In genomic region chr12:57592551-57593165, GRCh38 we compare ENCODE assay signal across 14 cellular contexts. TPM values are rescaled to one million over a fixed set of nuclear protein-coding genes. Genes with fewer than 3 reads are reported as not detected.
A peak's percentile ranks its signal among the peaks of the same experiment; 100 is the strongest.
DNase-seq lines count a peak whose midpoint lies in the region; ATAC-seq and TF ChIP-seq lines count a peak whose summit lies in the region.
"Had no signal": no experiment of that assay in that cellular context is flagged by ENCODE, and none has a peak within 500 bp of the region (broad histone marks: within the 10 kb centered on the region; RNA-seq: fewer than 3 reads in every experiment).

No MANE protein-coding gene starts in this region.

- H3K4me1 ChIP-seq in foreskin keratinocyte (peaks cover 8% of the 10 kb centered on the region), prostate gland (replicated peaks) (peaks cover 12% of the 10 kb centered on the region)
- H3K4me1 ChIP-seq: colonic mucosa had no signal

- TF ChIP-seq POLR2A in prostate gland (IDR thresholded peaks at IDR 0.05): no peak

- H3K27ac ChIP-seq in SU-DHL-6 (ENCODE audit: low read depth, low read length) (no peak overlapping the region), foreskin keratinocyte (no peak overlapping the region), temporal lobe (ENCODE audit: low read depth, low read length) (peak overlapping the region; percentile 77), prostate gland (no peak overlapping the region)
- H3K27ac ChIP-seq: colonic mucosa had no signal

- H3K36me3 Mint-ChIP-seq in activated naive CD4-positive, alpha-beta T cell treated with anti-CD3 and anti-CD28 coated beads, Interleukin-2, amount 10 ng/mL, durations not matched to agents 7 days and 5 days: peaks cover 23% of the 10 kb centered on the region
- H3K36me3 Mint-ChIP-seq in activated naive CD4-positive, alpha-beta T cell treated with anti-CD3 and anti-CD28 coated beads, Interleukin-2, amount 50 U/mL, for 72 hours: peaks cover 0 to 11% of the 10 kb centered on the region in 2 donors

- no peaks in the 10 kb centered on the region for H3K27me3 Mint-ChIP-seq in activated naive CD4-positive, alpha-beta T cell treated with anti-CD3 and anti-CD28 coated beads, Interleukin-2, amount 10 ng/mL, durations not matched to agents 7 days and 5 days

- peak overlapping the region; percentile 83 for H3K4me3 Mint-ChIP-seq in activated naive CD4-positive, alpha-beta T cell treated with anti-CD3 and anti-CD28 coated beads, Interleukin-2, amount 10 ng/mL, durations not matched to agents 7 days and 5 days

- no peaks in the 10 kb centered on the region for H4K20me1 ChIP-seq in SU-DHL-6 (ENCODE audit: low read depth, low read length)

- CTCF ChIA-PET in activated naive CD4-positive, alpha-beta T cell treated with anti-CD3 and anti-CD28 coated beads, Interleukin-2, amount 10 ng/mL, durations not matched to agents 7 days and 5 days (lab: Charles Lee): interaction anchor here (0.9 to 4.8 kb wide), 7 partner anchors 10 to 134 kb away, joined by 3 to 26 read pairs (median 5); partner anchors contain the start of genes B4GALNT1 and GLI1

- H2AFZ ChIP-seq in SU-DHL-6 (ENCODE audit: low read depth, low read length, severe bottlenecking): no peak overlapping the region

- intact Hi-C loops in prostate gland (cut with DNase I): no loop called here

- peaks cover 17% of the 10 kb centered on the region for H3K79me2 ChIP-seq in SU-DHL-6 (ENCODE audit: insufficient read depth, low read length)

- WGBS in prostate gland: 73% methylated on average over 2 of the region's 2 CpGs

- H3K9me2 ChIP-seq in SU-DHL-6 (replicated peaks; ENCODE audit: insufficient read depth, low read length): no peaks in the 10 kb centered on the region

- H3K4me3 ChIP-seq in SU-DHL-6 (ENCODE audit: insufficient read depth, low read length, poor library complexity, severe bottlenecking): no peak overlapping the region
- H3K4me3 ChIP-seq in prostate gland: no peak overlapping the region

- H3K9ac ChIP-seq in SU-DHL-6 (ENCODE audit: low read length): no peak overlapping the region; the same call in 1 of the 2 replicates

- no peaks in the 10 kb centered on the region for H3F3A ChIP-seq in SU-DHL-6 (ENCODE audit: insufficient read depth)

- H3K27me3 ChIP-seq in SU-DHL-6 (ENCODE audit: low read length): no peaks in the 10 kb centered on the region
- H3K27me3 ChIP-seq in foreskin keratinocyte: peaks cover 7% of the 10 kb centered on the region
- H3K27me3 ChIP-seq in prostate gland (replicated peaks; ENCODE audit: insufficient read depth): no peaks in the 10 kb centered on the region
- H3K27me3 ChIP-seq: colonic mucosa had no signal

- DNase-seq in activated naive CD4-positive, alpha-beta T cell treated with anti-CD3 and anti-CD28 coated beads, Interleukin-2, amount 10 ng/mL, durations not matched to agents 7 days and 5 days: no peak
- no peak for DNase-seq in activated naive CD4-positive, alpha-beta T cell treated with anti-CD3 and anti-CD28 coated beads, Interleukin-2, amount 50 U/mL, for 72 hours (ENCODE audit: low spot score in 2 of 2)
- DNase-seq in foreskin keratinocyte (peak; percentile 51 to 82), prostate gland (ENCODE audit: low spot score) (no peak)
- DNase-seq: activated CD8-positive, alpha-beta memory T cell treated with anti-CD3 and anti-CD28 coated beads for 24 hours; C1 segment of cervical spinal cord; colonic mucosa; heart right ventricle; NCI-H1092 treated with DMSO at 0.1 percent for 48 hours had no signal

- H3K9me3 Mint-ChIP-seq in activated naive CD4-positive, alpha-beta T cell treated with anti-CD3 and anti-CD28 coated beads, Interleukin-2, amount 10 ng/mL, durations not matched to agents 7 days and 5 days: no peaks in the 10 kb centered on the region
- H3K9me3 Mint-ChIP-seq in activated naive CD4-positive, alpha-beta T cell treated with anti-CD3 and anti-CD28 coated beads, Interleukin-2, amount 50 U/mL, for 72 hours: no peaks in the 10 kb centered on the region

- no peaks in the 10 kb centered on the region; the same call in 1 of the 2 replicates for H3K36me3 ChIP-seq in SU-DHL-6 (ENCODE audit: low read length)
- no peaks in the 10 kb centered on the region for H3K36me3 ChIP-seq in prostate gland
- H3K36me3 ChIP-seq: colonic mucosa had no signal

- TF ChIP-seq CTCF in SU-DHL-6 (IDR thresholded peaks at IDR 0.05; ENCODE audit: insufficient read depth, low read length, poor library complexity, severe bottlenecking) (no peak), foreskin keratinocyte (conservative IDR thresholded peaks at IDR 0.05) (no peak), prostate gland (IDR thresholded peaks at IDR 0.05) (no peak)

- no peaks in the 10 kb centered on the region for H3K9me3 ChIP-seq in SU-DHL-6 (ENCODE audit: insufficient read depth, low read length)
- no peaks in the 10 kb centered on the region for H3K9me3 ChIP-seq in prostate gland
- H3K9me3 ChIP-seq: colonic mucosa, heart right ventricle had no signal

- H3K4me2 ChIP-seq in SU-DHL-6 (ENCODE audit: low read depth, low read length, poor library complexity, severe bottlenecking): peak overlapping the region; percentile 97

- ATAC-seq in activated naive CD4-positive, alpha-beta T cell treated with anti-CD3 and anti-CD28 coated beads, Interleukin-2, amount 50 U/mL, for 72 hours: no peak
- ATAC-seq in foreskin keratinocyte (peak; percentile 54), GM21786 (IDR thresholded peaks at IDR 0.05; ENCODE audit: unreplicated experiment) (no peak), HG02623 (IDR thresholded peaks at IDR 0.05; ENCODE audit: unreplicated experiment) (no peak)
- ATAC-seq: GM12878 had no signal

- no peak overlapping the region for H3K27ac Mint-ChIP-seq in activated naive CD4-positive, alpha-beta T cell treated with anti-CD3 and anti-CD28 coated beads, Interleukin-2, amount 10 ng/mL, durations not matched to agents 7 days and 5 days
- H3K27ac Mint-ChIP-seq in activated naive CD4-positive, alpha-beta T cell treated with anti-CD3 and anti-CD28 coated beads, Interleukin-2, amount 50 U/mL, for 72 hours: peak overlapping the region in 1 of 2 donors; percentile 47

- H3K4me1 Mint-ChIP-seq in activated naive CD4-positive, alpha-beta T cell treated with anti-CD3 and anti-CD28 coated beads, Interleukin-2, amount 10 ng/mL, durations not matched to agents 7 days and 5 days: peaks cover 25% of the 10 kb centered on the region

RNA-seq across cellular contexts. Expression of gene PIP4K2C, which starts 1.7 kb away (rescaled TPM):
- total RNA-seq in activated naive CD4-positive, alpha-beta T cell treated with anti-CD3 and anti-CD28 coated beads, Interleukin-2, amount 50 U/mL, for 72 hours: 10 to 100 TPM; 13.8 to 43.7 TPM
- total RNA-seq in foreskin keratinocyte (48.4 and 57.8 TPM in 2 replicates), temporal lobe (10.3 TPM), prostate gland (10 to 100 TPM; 37.4 to 51.1 TPM)
- polyA plus RNA-seq in foreskin keratinocyte: 34.8 and 35.8 TPM in 2 replicates

RNA-seq across cellular contexts. Expression of gene DTX3, which starts 12.0 kb away (rescaled TPM):
- total RNA-seq in activated naive CD4-positive, alpha-beta T cell treated with anti-CD3 and anti-CD28 coated beads, Interleukin-2, amount 50 U/mL, for 72 hours: 10 to 100 TPM; 14.5 to 33.5 TPM
- total RNA-seq in foreskin keratinocyte (8.8 and 10.4 TPM in 2 replicates), temporal lobe (47.7 TPM), prostate gland (10 to 100 TPM; 42.2 to 59.9 TPM)
- polyA plus RNA-seq in foreskin keratinocyte: 11.1 and 11.2 TPM in 2 replicates

RNA-seq across cellular contexts. Expression of gene ARHGEF25, which starts 18.6 kb away (rescaled TPM):
- total RNA-seq in activated naive CD4-positive, alpha-beta T cell treated with anti-CD3 and anti-CD28 coated beads, Interleukin-2, amount 50 U/mL, for 72 hours: 1 to 10 TPM in 1 of 2 donors, under 1 TPM in 1; 0.68 to 4.8 TPM
- total RNA-seq in foreskin keratinocyte (1.2 and 1.7 TPM in 2 replicates), temporal lobe (23.1 TPM), prostate gland (10 to 100 TPM; 16.6 to 32.5 TPM)
- 1.4 and 1.9 TPM in 2 replicates for polyA plus RNA-seq in foreskin keratinocyte

RNA-seq across cellular contexts. Expression of gene B4GALNT1, which starts 40.3 kb away (rescaled TPM):
- total RNA-seq in activated naive CD4-positive, alpha-beta T cell treated with anti-CD3 and anti-CD28 coated beads, Interleukin-2, amount 50 U/mL, for 72 hours: 1 to 10 TPM; 2.6 to 3.2 TPM
- 0.25 and 0.51 TPM in 2 replicates for total RNA-seq in foreskin keratinocyte
- 0.38 and 0.50 TPM in 2 replicates for polyA plus RNA-seq in foreskin keratinocyte
- total RNA-seq in temporal lobe: 43.8 TPM
- total RNA-seq in prostate gland: 1 to 10 TPM; 2.2 to 6.7 TPM

RNA-seq across cellular contexts. Expression of gene KIF5A, which starts 42.8 kb away (rescaled TPM):
- total RNA-seq in activated naive CD4-positive, alpha-beta T cell treated with anti-CD3 and anti-CD28 coated beads, Interleukin-2, amount 50 U/mL, for 72 hours: 1 to 10 TPM in 1 of 2 donors, under 1 TPM in 1; 0.75 to 3.4 TPM
- total RNA-seq in foreskin keratinocyte (0.10 and 0.11 TPM in 2 replicates), temporal lobe (79.9 TPM), prostate gland (1 to 10 TPM in 1 of 2 donors, under 1 TPM in 1; 0.50 to 3.7 TPM)
- polyA plus RNA-seq in foreskin keratinocyte: 0.04 and 0.06 TPM in 2 replicates

Comparison
In these comparisons a context has a peak if more than half of its experiments do, and no peak if none do; other contexts are left out.
1. DNase-seq: peak in foreskin keratinocyte (2 of 2); none in activated naive CD4-positive, alpha-beta T cell treated with anti-CD3 and anti-CD28 coated beads, Interleukin-2, amount 10 ng/mL, durations not matched to agents 7 days and 5 days (single experiment), activated naive CD4-positive, alpha-beta T cell treated with anti-CD3 and anti-CD28 coated beads, Interleukin-2, amount 50 U/mL, for 72 hours (0 of 2) and prostate gland (single experiment).